In the genomic region with DNA sequence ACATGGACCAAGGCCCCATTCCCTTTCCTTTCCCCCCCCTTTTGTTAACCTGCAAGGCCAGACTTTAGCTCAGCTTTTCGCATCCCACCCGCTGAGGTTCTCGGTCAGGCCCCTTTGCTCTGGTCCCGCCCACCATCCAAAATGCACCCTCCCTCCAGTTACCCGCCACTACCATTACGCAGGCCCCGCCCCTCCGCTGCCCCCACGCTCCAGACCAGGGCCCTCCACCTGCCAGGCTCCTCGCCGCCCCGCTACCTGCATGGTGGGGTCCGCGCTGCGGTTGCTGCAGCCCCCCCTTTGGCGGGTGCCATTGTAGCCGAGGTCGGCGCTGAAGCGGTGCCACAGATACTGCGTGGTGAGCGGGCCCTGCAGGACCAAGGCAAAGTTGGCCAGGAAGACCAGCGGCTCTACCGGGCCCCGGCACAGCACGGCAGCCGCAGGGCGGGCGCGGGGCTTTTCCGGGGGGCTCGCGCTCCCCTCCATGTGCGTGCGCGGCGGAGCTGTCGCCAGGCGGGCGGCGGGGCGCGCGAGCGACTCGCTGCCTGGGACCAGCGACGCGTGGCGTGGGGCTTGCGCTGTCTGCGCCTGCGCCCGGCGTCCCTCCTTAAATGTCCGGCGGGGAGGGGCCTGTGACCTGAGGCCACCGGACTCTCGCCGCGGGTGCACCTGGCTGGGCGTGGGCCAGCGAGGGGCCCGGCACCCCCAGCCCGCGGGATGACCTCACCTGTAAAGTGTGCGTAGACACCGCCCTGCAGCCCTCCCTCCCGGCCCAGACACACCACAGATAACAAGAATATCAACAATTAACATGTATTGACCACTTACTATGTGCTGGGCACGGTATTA, we compare ENCODE assay signal across 8 cellular contexts. TPM values are rescaled to one million over a fixed set of nuclear protein-coding genes. Genes with fewer than 3 reads are reported as not detected.
DNase-seq lines count a peak whose midpoint lies in the region; ATAC-seq and TF ChIP-seq lines count a peak whose summit lies in the region.

A gene (minus strand): TSS at position 581 of the 846 bp plus-strand sequence. CDS start 98 bp downstream, at position 483.

- H3K4me3 ChIP-seq in GM12865 (ENCODE audit: low read depth, low read length) (peak within 1 kb of the TSS; percentile 76), foreskin fibroblast (ENCODE audit: low read depth in 1 of 2, low read length in 2 of 2) (peak within 1 kb of the TSS; percentile 66 to 70), thoracic aorta (peak within 1 kb of the TSS; percentile 97)

- H3K4me3 Mint-ChIP-seq in activated T-helper 1 cell treated with anti-CD3 and anti-CD28 coated beads, Interleukin-12 subunit alpha, Interleukin-12 subunit beta, Interleukin-2, Interleukin-4 antibody, amounts not matched to agents 30 ng/mL and 10 ng/mL and 1 ng/mL, durations not matched to agents 14 hours and 24 hours and 36 hours, result peak within 1 kb of the TSS; percentile 80
- peak within 1 kb of the TSS; percentile 94 for H3K4me3 Mint-ChIP-seq in neural crest cell

- no peak for TF ChIP-seq CTCF in GM12865 (IDR thresholded peaks at IDR 0.05; ENCODE audit: insufficient read depth, low read depth, low read length, missing control alignments)
- no peak for TF ChIP-seq CTCF in foreskin fibroblast (IDR thresholded peaks at IDR 0.05; ENCODE audit: low read depth, low read length)
- TF ChIP-seq CTCF in neural crest cell (conservative IDR thresholded peaks at IDR 0.05), result no peak
- TF ChIP-seq CTCF in thoracic aorta (IDR thresholded peaks at IDR 0.05), result no peak

- H3K27me3 Mint-ChIP-seq in activated T-helper 1 cell treated with anti-CD3 and anti-CD28 coated beads, Interleukin-12 subunit alpha, Interleukin-12 subunit beta, Interleukin-2, Interleukin-4 antibody, amounts not matched to agents 30 ng/mL and 10 ng/mL and 1 ng/mL, durations not matched to agents 14 hours and 24 hours and 36 hours (ENCODE audit: insufficient read depth), result peaks cover 11% of the 10 kb centered on the region
- H3K27me3 Mint-ChIP-seq in neural crest cell (ENCODE audit: low read depth), result peaks cover 37% of the 10 kb centered on the region

- H3K27ac Mint-ChIP-seq in activated T-helper 1 cell treated with anti-CD3 and anti-CD28 coated beads, Interleukin-12 subunit alpha, Interleukin-12 subunit beta, Interleukin-2, Interleukin-4 antibody, amounts not matched to agents 30 ng/mL and 10 ng/mL and 1 ng/mL, durations not matched to agents 14 hours and 24 hours and 36 hours, result peak within 1 kb of the TSS; percentile 44
- peak within 1 kb of the TSS; percentile 50 for H3K27ac Mint-ChIP-seq in neural crest cell (ENCODE audit: unreplicated experiment)

- ATAC-seq in HG03039 (IDR thresholded peaks at IDR 0.05; ENCODE audit: unreplicated experiment) (peak; percentile 54), thoracic aorta (ENCODE audit: insufficient number of reproducible peaks, low FRiP score, low read depth) (peak; percentile 33), HG02970 (IDR thresholded peaks at IDR 0.05; ENCODE audit: low FRiP score, unreplicated experiment) (no peak)

- intact Hi-C loops in activated T-helper 1 cell treated with anti-CD3 and anti-CD28 coated beads, Interleukin-12 subunit alpha, Interleukin-12 subunit beta, Interleukin-2, Interleukin-4 antibody, amounts not matched to agents 30 ng/mL and 10 ng/mL and 1 ng/mL, durations not matched to agents 14 hours and 24 hours and 36 hours (cut with micrococcal nuclease), result loop anchor here (5.0 kb wide), 2 partner anchors 34 to 69 kb away; a partner anchor contains a TSS

- H3K4me1 Mint-ChIP-seq in activated T-helper 1 cell treated with anti-CD3 and anti-CD28 coated beads, Interleukin-12 subunit alpha, Interleukin-12 subunit beta, Interleukin-2, Interleukin-4 antibody, amounts not matched to agents 30 ng/mL and 10 ng/mL and 1 ng/mL, durations not matched to agents 14 hours and 24 hours and 36 hours (ENCODE audit: low read depth), result peaks cover 9% of the 10 kb centered on the region
- H3K4me1 Mint-ChIP-seq in neural crest cell, result peaks cover 20% of the 10 kb centered on the region

- peaks cover 8% of the 10 kb centered on the region for H3K36me3 ChIP-seq in thoracic aorta

- H3K27ac ChIP-seq in thoracic aorta, result peak within 1 kb of the TSS in 1 of 2 donors; percentile 54

- H3K27me3 ChIP-seq in thoracic aorta (replicated peaks; ENCODE audit: insufficient read depth), result no peaks in the 10 kb centered on the region

- H3K36me3 Mint-ChIP-seq in activated T-helper 1 cell treated with anti-CD3 and anti-CD28 coated beads, Interleukin-12 subunit alpha, Interleukin-12 subunit beta, Interleukin-2, Interleukin-4 antibody, amounts not matched to agents 30 ng/mL and 10 ng/mL and 1 ng/mL, durations not matched to agents 14 hours and 24 hours and 36 hours (ENCODE audit: low read depth), result no peaks in the 10 kb centered on the region
- peaks cover 2% of the 10 kb centered on the region for H3K36me3 Mint-ChIP-seq in neural crest cell (ENCODE audit: low read depth)

- peaks cover 8 to 24% of the 10 kb centered on the region in 2 donors for H3K4me1 ChIP-seq in thoracic aorta (ENCODE audit: control insufficient read depth in 1 of 2, low read depth in 2 of 2)

- DNase-seq in GM12865 (ENCODE audit: low read depth) (peak; percentile 59), NCI-H748 treated with DMSO at 0.1 percent for 48 hours (lab: John Stamatoyannopoulos, UW) (peak; percentile 60), foreskin fibroblast (peak in 1 of 2 donors; percentile 66), neural crest cell (ENCODE audit: low read depth, low spot score) (peak; percentile 48), thoracic aorta (ENCODE audit: low spot score) (no peak)
- DNase-seq in activated T-helper 1 cell treated with anti-CD3 and anti-CD28 coated beads, Interleukin-12 subunit alpha, Interleukin-12 subunit beta, Interleukin-2, Interleukin-4 antibody, amounts not matched to agents 30 ng/mL and 10 ng/mL and 1 ng/mL, durations not matched to agents 14 hours and 24 hours and 36 hours (ENCODE audit: low spot score), result peak; percentile 12

- no peaks in the 10 kb centered on the region for H3K9me3 Mint-ChIP-seq in activated T-helper 1 cell treated with anti-CD3 and anti-CD28 coated beads, Interleukin-12 subunit alpha, Interleukin-12 subunit beta, Interleukin-2, Interleukin-4 antibody, amounts not matched to agents 30 ng/mL and 10 ng/mL and 1 ng/mL, durations not matched to agents 14 hours and 24 hours and 36 hours
- no peaks in the 10 kb centered on the region for H3K9me3 Mint-ChIP-seq in neural crest cell

- no peaks in the 10 kb centered on the region for H3K9me3 ChIP-seq in thoracic aorta

RNA-seq across cellular contexts. Expression of the gene that starts here (rescaled TPM):
- 7.8 and 8.1 TPM in 2 replicates for total RNA-seq in activated T-helper 1 cell treated with anti-CD3 and anti-CD28 coated beads, Interleukin-12 subunit alpha, Interleukin-12 subunit beta, Interleukin-2, Interleukin-4 antibody, amounts not matched to agents 30 ng/mL and 10 ng/mL and 1 ng/mL, durations not matched to agents 14 hours and 24 hours and 36 hours
- total RNA-seq in neural crest cell, result 16.8 and 17.5 TPM in 2 replicates
- 10 to 100 TPM; 11.9 to 29.2 TPM for total RNA-seq in thoracic aorta
